In the genomic region with DNA sequence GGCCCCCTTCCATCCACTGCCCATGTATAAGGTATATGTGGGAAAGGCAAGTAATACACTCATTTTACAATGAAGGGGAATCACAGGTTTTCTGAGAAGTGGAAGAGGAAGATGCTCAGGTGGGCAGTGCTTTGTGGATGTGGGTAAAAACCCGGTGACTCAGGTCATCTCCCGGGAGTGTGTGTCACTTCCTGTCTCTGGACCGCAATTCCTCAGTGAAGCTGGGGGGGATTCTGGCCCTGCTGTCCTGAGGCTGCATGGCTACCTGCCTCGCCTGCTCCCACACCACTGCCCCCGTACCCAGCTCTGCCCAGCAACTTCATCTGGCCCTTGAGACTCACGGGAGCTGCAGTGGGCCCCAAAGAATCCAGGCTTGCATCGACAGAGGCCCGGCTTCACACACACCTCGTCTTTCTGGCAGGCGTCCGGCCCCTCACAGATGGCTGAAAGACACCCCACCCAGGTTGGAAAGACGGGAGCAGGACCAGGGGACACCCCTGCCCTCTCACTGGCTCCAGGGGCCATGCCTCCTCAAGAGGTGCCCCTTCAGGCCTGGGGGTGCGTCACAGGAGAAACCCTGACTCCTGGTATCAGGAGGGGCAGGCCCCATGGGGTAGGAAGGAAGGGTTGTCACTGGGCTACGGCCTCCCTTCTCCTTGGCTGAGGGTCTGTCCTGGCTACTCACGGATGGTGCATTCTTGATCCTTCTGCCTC, we compare ENCODE assay signal across 8 cellular contexts. TPM values are rescaled to one million over a fixed set of nuclear protein-coding genes. Genes with fewer than 3 reads are reported as not detected.
DNase-seq lines count a peak whose midpoint lies in the region; ATAC-seq lines count a peak whose summit lies in the region.

No MANE protein-coding gene starts in this region.

- H3K27me3 ChIP-seq in esophagus (ENCODE audit: control insufficient read depth in 1 of 2, insufficient read depth in 2 of 2, low read length in 2 of 2): no peaks in the 10 kb centered on the region
- no peaks in the 10 kb centered on the region for H3K27me3 ChIP-seq in skeletal muscle tissue (ENCODE audit: control insufficient read depth in 3 of 3, insufficient read depth in 3 of 3, low read length in 3 of 3)

- H3K36me3 ChIP-seq in esophagus (ENCODE audit: control insufficient read depth in 2 of 2, insufficient read depth in 2 of 2, low read length in 1 of 2) (peaks cover 0 to 3% of the 10 kb centered on the region in 2 donors), skeletal muscle tissue (ENCODE audit: control insufficient read depth in 3 of 3, insufficient read depth in 3 of 3, low read length in 3 of 3) (peaks cover 16 to 27% (median 16%) of the 10 kb centered on the region in 3 donors)

- H3K9ac ChIP-seq in skeletal muscle tissue (ENCODE audit: low read depth in 1 of 3, low read length in 3 of 3): peak overlapping the region; percentile 38 to 75 (median 51)

- WGBS in esophagus, 2 donors: 67 to 71% methylated on average over 14 to 15 of the region's 15 CpGs

- H3K27ac ChIP-seq in esophagus (ENCODE audit: low read depth in 2 of 2, low read length in 1 of 2) (peak overlapping the region; percentile 17 to 38), skeletal muscle tissue (ENCODE audit: low read depth, low read length) (peak overlapping the region; percentile 64)

- ATAC-seq in GM18868 (IDR thresholded peaks at IDR 0.05; ENCODE audit: unreplicated experiment): peak; percentile 35
- no peak for ATAC-seq in HG02759 (IDR thresholded peaks at IDR 0.05; ENCODE audit: unreplicated experiment)

- DNase-seq in SW480 (ENCODE audit: low spot score) (peak; percentile 66), pons (ENCODE audit: low spot score) (no peak), NCI-H1417 (lab: John Stamatoyannopoulos, UW) (no peak), NCI-H1105 treated with DMSO at 0.1 percent for 48 hours (lab: John Stamatoyannopoulos, UW) (no peak)

- H3K4me1 ChIP-seq in esophagus (ENCODE audit: control insufficient read depth in 2 of 2, insufficient read depth in 2 of 2, low read length in 1 of 2) (peaks cover 4 to 18% of the 10 kb centered on the region in 2 donors), skeletal muscle tissue (ENCODE audit: control insufficient read depth in 3 of 3, insufficient read depth in 3 of 3, low read length in 3 of 3) (peaks cover 32 to 53% (median 47%) of the 10 kb centered on the region in 3 donors)

- H3K9me3 ChIP-seq in esophagus (ENCODE audit: control insufficient read depth in 2 of 2, insufficient read depth in 1 of 2, low read depth in 1 of 2, low read length in 1 of 2): no peaks in the 10 kb centered on the region
- H3K9me3 ChIP-seq in skeletal muscle tissue (ENCODE audit: control insufficient read depth in 3 of 3, low read length in 3 of 3): no peaks in the 10 kb centered on the region

- H3K4me3 ChIP-seq in esophagus (ENCODE audit: low read depth in 1 of 2, low read length in 2 of 2) (peak overlapping the region; percentile 9 to 23), skeletal muscle tissue (ENCODE audit: low read length in 3 of 3) (peak overlapping the region; percentile 62 to 65 (median 62))

RNA-seq across cellular contexts. Expression of a gene that starts 0.9 kb away (rescaled TPM):
- 1 to 10 TPM; 2.8 TPM for polyA plus RNA-seq in esophagus
- 5.7 TPM for total RNA-seq in skeletal muscle tissue

RNA-seq across cellular contexts. Expression of a gene that starts 5.0 kb away (rescaled TPM):
- 1 to 10 TPM; 4.6 to 6.0 TPM for polyA plus RNA-seq in esophagus
- total RNA-seq in skeletal muscle tissue: 9.9 TPM

RNA-seq across cellular contexts. Expression of a gene that starts 16.0 kb away (rescaled TPM):
- 1 to 10 TPM; 2.1 to 2.2 TPM for polyA plus RNA-seq in esophagus
- 4.7 TPM for total RNA-seq in skeletal muscle tissue

RNA-seq across cellular contexts. Expression of a gene that starts 40.0 kb away (rescaled TPM):
- polyA plus RNA-seq in esophagus: 10 to 100 TPM; 74.5 to 82.1 TPM
- total RNA-seq in skeletal muscle tissue: 96.0 TPM
